ENCODE assay signal across 11 cellular contexts in genomic region chr20:3340443-3340842, GRCh38.
A peak's percentile ranks its signal among the peaks of the same experiment; 100 is the strongest.
DNase-seq lines count a peak whose midpoint lies in the region; ATAC-seq and TF ChIP-seq lines count a peak whose summit lies in the region.
"Had no signal": no experiment of that assay in that cellular context is flagged by ENCODE, and none has a peak within 500 bp of the region (broad histone marks: within the 10 kb centered on the region; RNA-seq: fewer than 3 reads in every experiment).

No MANE protein-coding gene starts in this region.

- TF ChIP-seq POLR2A in tibial nerve (IDR thresholded peaks at IDR 0.05) = no peak

- H3K4me1 ChIP-seq in endodermal cell (ENCODE audit: control insufficient read depth, insufficient read depth, low read length) = no peaks in the 10 kb centered on the region
- peaks cover 12% of the 10 kb centered on the region for H3K4me1 ChIP-seq in lower lobe of right lung
- H3K4me1 ChIP-seq in tibial nerve = no peaks in the 10 kb centered on the region

- H3K4me1 Mint-ChIP-seq in endodermal cell = peaks cover 1% of the 10 kb centered on the region
- peaks cover 6% of the 10 kb centered on the region for H3K4me1 Mint-ChIP-seq in T-helper 17 cell
- H3K4me1 Mint-ChIP-seq: nephron had no signal

- ATAC-seq in lower lobe of right lung (peak; percentile 83 to 86), T-helper 17 cell (no peak)

- H3K36me3 ChIP-seq in endodermal cell (ENCODE audit: control insufficient read depth, insufficient read depth, low read length) (peaks cover 43% of the 10 kb centered on the region), lower lobe of right lung (peaks cover 35% of the 10 kb centered on the region), tibial nerve (peaks cover 0 to 70% (median 2%) of the 10 kb centered on the region in 3 donors)

- peak; percentile 18 to 76 for TF ChIP-seq EP300 in tibial nerve (IDR thresholded peaks at IDR 0.05)

- H3K27me3 ChIP-seq in endodermal cell (ENCODE audit: control insufficient read depth, insufficient read depth, low read length, poor library complexity, severe bottlenecking) (no peaks in the 10 kb centered on the region), lower lobe of right lung (ENCODE audit: low read depth) (no peaks in the 10 kb centered on the region), tibial nerve (no peaks in the 10 kb centered on the region)

- H3K27ac Mint-ChIP-seq in endodermal cell (peak overlapping the region; percentile 57), T-helper 17 cell (no peak overlapping the region)
- H3K27ac Mint-ChIP-seq: nephron had no signal

- H3K9me3 ChIP-seq in endodermal cell (ENCODE audit: control insufficient read depth, low read length) (no peaks in the 10 kb centered on the region), lower lobe of right lung (no peaks in the 10 kb centered on the region), tibial nerve (no peaks in the 10 kb centered on the region), T-helper 17 cell (ENCODE audit: control insufficient read depth, low read length, poor library complexity, severe bottlenecking) (no peaks in the 10 kb centered on the region)

- DNase-seq in NCI-H446 (lab: John Stamatoyannopoulos, UW) (peak; percentile 32 to 90), endodermal cell (no peak), lower lobe of right lung (peak; percentile 88), tibial nerve (ENCODE audit: low spot score in 2 of 2) (peak; percentile 37 to 69), T-helper 17 cell (no peak)
- no peak for DNase-seq in activated CD4-positive, alpha-beta T cell treated with anti-CD3 and anti-CD28 coated beads, Interleukin-2, amount 50 U/mL, for 1 hour
- DNase-seq in activated naive CD4-positive, alpha-beta T cell (lab: John Stamatoyannopoulos, UW) = no peak
- DNase-seq: activated T-cell treated with anti-CD3 and anti-CD28 coated beads for 4 hours, Kasumi-1, NCI-H2171 had no signal

- no peak overlapping the region for H3K4me3 ChIP-seq in endodermal cell (ENCODE audit: low read length)
- no peak overlapping the region for H3K4me3 ChIP-seq in lower lobe of right lung
- H3K4me3 ChIP-seq in tibial nerve = no peak overlapping the region

- TF ChIP-seq CTCF in endodermal cell (conservative IDR thresholded peaks at IDR 0.05) (no peak), lower lobe of right lung (IDR thresholded peaks at IDR 0.05) (no peak), tibial nerve (IDR thresholded peaks at IDR 0.05) (no peak)

- H3K27ac ChIP-seq in endodermal cell (ENCODE audit: low read depth, low read length) = no peak overlapping the region
- H3K27ac ChIP-seq in lower lobe of right lung = peak overlapping the region; percentile 54
- H3K27ac ChIP-seq in tibial nerve = peak overlapping the region in 1 of 4 donors; percentile 4

- no peak overlapping the region for H3K9ac ChIP-seq in endodermal cell (ENCODE audit: extremely low read depth, low read length, poor library complexity, severe bottlenecking)

- H3K36me3 Mint-ChIP-seq in endodermal cell (ENCODE audit: low read depth) (peaks cover 62% of the 10 kb centered on the region), T-helper 17 cell (ENCODE audit: low read depth) (peaks cover 12% of the 10 kb centered on the region)

- H3K4me3 Mint-ChIP-seq in endodermal cell = no peak overlapping the region
- no peak overlapping the region for H3K4me3 Mint-ChIP-seq in T-helper 17 cell
- H3K4me3 Mint-ChIP-seq: nephron had no signal

- H3K27me3 Mint-ChIP-seq in endodermal cell (ENCODE audit: insufficient read depth) = no peaks in the 10 kb centered on the region
- no peaks in the 10 kb centered on the region for H3K27me3 Mint-ChIP-seq in T-helper 17 cell

- intact Hi-C loops in lower lobe of right lung (cut with DNase I) = no loop called here

- 92 to 100% methylated on average over 6 to 9 of the region's 9 CpGs for WGBS in endodermal cell (ENCODE audit: insufficient coverage in 1 of 2, insufficient read length in 1 of 2), 2 experiments
- 53 to 63% methylated on average over 9 of the region's 9 CpGs for WGBS in tibial nerve, 2 donors

- peaks cover 5% of the 10 kb centered on the region for H3K9me3 Mint-ChIP-seq in endodermal cell

Comparison
In these comparisons a context has a peak if more than half of its experiments do, and no peak if none do; other contexts are left out.
1. DNase-seq: peak in NCI-H446 (2 of 2), lower lobe of right lung (single experiment) and tibial nerve (2 of 2); none in endodermal cell (single experiment), T-helper 17 cell (0 of 3), activated CD4-positive, alpha-beta T cell treated with anti-CD3 and anti-CD28 coated beads, Interleukin-2, amount 50 U/mL, for 1 hour (single experiment) and activated naive CD4-positive, alpha-beta T cell (0 of 4).